14 cellular contexts compared by ENCODE assay signal in the genomic region with DNA sequence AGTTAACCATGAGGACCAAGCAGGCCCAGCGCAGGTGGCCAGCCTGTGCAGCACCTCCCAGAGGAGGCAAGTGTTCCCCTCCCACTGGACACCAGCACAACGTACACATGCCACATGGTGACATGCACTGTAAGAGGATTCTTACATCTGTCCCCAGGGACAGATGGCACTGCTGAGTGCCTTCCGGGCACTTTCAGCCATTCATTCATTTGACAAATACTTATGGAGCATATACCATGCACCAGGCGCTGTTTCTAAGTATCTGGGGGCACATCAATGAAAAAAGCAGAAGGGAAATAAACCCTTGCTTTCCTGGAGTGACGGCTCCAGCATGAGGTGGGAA.
DNase-seq lines count a peak whose midpoint lies in the region; ATAC-seq, FAIRE-seq and TF ChIP-seq lines count a peak whose summit lies in the region.
"Had no signal": no experiment of that assay in that cellular context is flagged by ENCODE, and none has a peak within 500 bp of the region (broad histone marks: within the 10 kb centered on the region; RNA-seq: fewer than 3 reads in every experiment).

No MANE protein-coding gene starts in this region.

- H3K4me1 Mint-ChIP-seq in glutamatergic neuron (ENCODE audit: low read depth, unreplicated experiment): peaks cover 27% of the 10 kb centered on the region
- H3K4me1 Mint-ChIP-seq in stimulated activated effector memory CD8-positive, alpha-beta T cell treated with anti-CD3 and anti-CD28 coated beads, Interleukin-12 subunit alpha, Interleukin-12 subunit beta, amount 100 ng/mL, for 72 hours: peaks cover 82% of the 10 kb centered on the region
- H3K4me1 Mint-ChIP-seq in progenitor cell of endocrine pancreas (ENCODE audit: low read depth): peaks cover 21% of the 10 kb centered on the region

- peaks cover 18% of the 10 kb centered on the region for H3K27me3 Mint-ChIP-seq in glutamatergic neuron (ENCODE audit: unreplicated experiment)
- H3K27me3 Mint-ChIP-seq in progenitor cell of endocrine pancreas: peaks cover 12% of the 10 kb centered on the region

- ATAC-seq in stimulated activated effector memory CD8-positive, alpha-beta T cell treated with anti-CD3 and anti-CD28 coated beads, Interleukin-12 subunit alpha, Interleukin-12 subunit beta, amount 100 ng/mL, for 72 hours: no peak
- ATAC-seq in HG02973 (IDR thresholded peaks at IDR 0.05; ENCODE audit: unreplicated experiment) (no peak), esophagus mucosa (no peak)
- ATAC-seq: activated CD4-positive, alpha-beta T cell treated with anti-CD3 and anti-CD28 coated beads for 36 hours had no signal

- DNase-seq in GM12891 (ENCODE audit: insufficient read length, low spot score): no peak
- peak; percentile 35 for DNase-seq in NAMALWA (ENCODE audit: low spot score)
- DNase-seq in glutamatergic neuron: peak; percentile 36
- DNase-seq in stimulated activated effector memory CD8-positive, alpha-beta T cell treated with anti-CD3 and anti-CD28 coated beads, Interleukin-12 subunit alpha, Interleukin-12 subunit beta, amount 100 ng/mL, for 72 hours (ENCODE audit: low spot score in 2 of 2): no peak
- DNase-seq in NK-92 treated with Interleukin-12 subunit alpha and Interleukin-12 subunit beta, amount 100 ng/mL, for 24 hours (lab: John Stamatoyannopoulos, UW): no peak
- DNase-seq in progenitor cell of endocrine pancreas (ENCODE audit: low spot score, unreplicated experiment): no peak
- DNase-seq: activated CD4-positive, alpha-beta T cell treated with anti-CD3 and anti-CD28 coated beads for 36 hours; activated T-cell treated with anti-CD3 and anti-CD28 coated beads, Interleukin-2, amount 50 U/mL, for 48 hours; dorsolateral prefrontal cortex; MG63; NCI-H2227 treated with DMSO at 0.1 percent for 48 hours; SW 1271 had no signal

- peaks cover 26% of the 10 kb centered on the region for H3K9me3 Mint-ChIP-seq in glutamatergic neuron (ENCODE audit: unreplicated experiment)
- no peaks in the 10 kb centered on the region for H3K9me3 Mint-ChIP-seq in stimulated activated effector memory CD8-positive, alpha-beta T cell treated with anti-CD3 and anti-CD28 coated beads, Interleukin-12 subunit alpha, Interleukin-12 subunit beta, amount 100 ng/mL, for 72 hours
- peaks cover 4% of the 10 kb centered on the region for H3K9me3 Mint-ChIP-seq in progenitor cell of endocrine pancreas (ENCODE audit: low read depth)

- H3K4me3 Mint-ChIP-seq in glutamatergic neuron (ENCODE audit: unreplicated experiment) (peak overlapping the region; percentile 8), progenitor cell of endocrine pancreas (ENCODE audit: low read depth) (no peak overlapping the region)
- peak overlapping the region; percentile 42 for H3K4me3 Mint-ChIP-seq in stimulated activated effector memory CD8-positive, alpha-beta T cell treated with anti-CD3 and anti-CD28 coated beads, Interleukin-12 subunit alpha, Interleukin-12 subunit beta, amount 100 ng/mL, for 72 hours
- H3K4me3 Mint-ChIP-seq: activated CD4-positive, alpha-beta T cell treated with anti-CD3 and anti-CD28 coated beads for 36 hours had no signal

- no peak for TF ChIP-seq POLR2A in GM12891 (IDR thresholded peaks at IDR 0.05; ENCODE audit: low read depth, low read length)

- H3K36me3 Mint-ChIP-seq in glutamatergic neuron (ENCODE audit: unreplicated experiment) (peaks cover 9% of the 10 kb centered on the region), progenitor cell of endocrine pancreas (ENCODE audit: insufficient read depth) (no peaks in the 10 kb centered on the region)
- H3K36me3 Mint-ChIP-seq in stimulated activated effector memory CD8-positive, alpha-beta T cell treated with anti-CD3 and anti-CD28 coated beads, Interleukin-12 subunit alpha, Interleukin-12 subunit beta, amount 100 ng/mL, for 72 hours: peaks cover 6% of the 10 kb centered on the region

- peak overlapping the region; percentile 71 for H3K27ac Mint-ChIP-seq in glutamatergic neuron (ENCODE audit: unreplicated experiment)
- H3K27ac Mint-ChIP-seq in stimulated activated effector memory CD8-positive, alpha-beta T cell treated with anti-CD3 and anti-CD28 coated beads, Interleukin-12 subunit alpha, Interleukin-12 subunit beta, amount 100 ng/mL, for 72 hours: peak overlapping the region; percentile 83
- no peak overlapping the region for H3K27ac Mint-ChIP-seq in progenitor cell of endocrine pancreas
- H3K27ac Mint-ChIP-seq: activated CD4-positive, alpha-beta T cell treated with anti-CD3 and anti-CD28 coated beads for 36 hours had no signal

- TF ChIP-seq CTCF in glutamatergic neuron (IDR thresholded peaks at IDR 0.05; ENCODE audit: partially characterized antibody, unreplicated experiment): no peak
- TF ChIP-seq CTCF in progenitor cell of endocrine pancreas (IDR thresholded peaks at IDR 0.05; ENCODE audit: unreplicated experiment): no peak

- peak; percentile 93 for FAIRE-seq in GM12891 (lab: Jason Lieb, UNC)

TF ChIP-seq in GM12891, 5 proteins besides CTCF, POLR2A, EP300 and RAD21:
- TF ChIP-seq PAX5 (IDR thresholded peaks at IDR 0.05; ENCODE audit: insufficient read depth, low read length, severe bottlenecking): no peak
- TF ChIP-seq POLR2AphosphoS5 (IDR thresholded peaks at IDR 0.05; ENCODE audit: low read depth, low read length): no peak
- TF ChIP-seq POU2F2 (IDR thresholded peaks at IDR 0.05; ENCODE audit: low read depth, low read length): no peak
- TF ChIP-seq SPI1 (IDR thresholded peaks at IDR 0.05; ENCODE audit: low read depth, low read length): no peak
- no peak for TF ChIP-seq TAF1 (IDR thresholded peaks at IDR 0.05; ENCODE audit: low read depth, low read length)
TF ChIP-seq in GM12891: peak in this region for 0.

Comparison
In these comparisons a context has a peak if more than half of its experiments do, and no peak if none do; other contexts are left out.
1. DNase-seq: peak in NAMALWA (single experiment) and glutamatergic neuron (single experiment); none in GM12891 (single experiment), stimulated activated effector memory CD8-positive, alpha-beta T cell treated with anti-CD3 and anti-CD28 coated beads, Interleukin-12 subunit alpha, Interleukin-12 subunit beta, amount 100 ng/mL, for 72 hours (0 of 2), NK-92 treated with Interleukin-12 subunit alpha and Interleukin-12 subunit beta, amount 100 ng/mL, for 24 hours (single experiment) and progenitor cell of endocrine pancreas (single experiment).